23 cellular contexts compared by ENCODE assay signal in genomic region chr22:27892064-27892463, GRCh38. TPM values are rescaled to one million over a fixed set of nuclear protein-coding genes. Genes with fewer than 3 reads are reported as not detected.
DNase-seq lines count a peak whose midpoint lies in the region; ATAC-seq and TF ChIP-seq lines count a peak whose summit lies in the region.
"Had no signal": no experiment of that assay in that cellular context is flagged by ENCODE, and none has a peak within 500 bp of the region (broad histone marks: within the 10 kb centered on the region; RNA-seq: fewer than 3 reads in every experiment).

No MANE protein-coding gene starts in this region.

- no peaks in the 10 kb centered on the region for H4K20me1 ChIP-seq in OCI-LY7 (ENCODE audit: insufficient read depth, low read length)

- peaks cover 66% of the 10 kb centered on the region for H3K36me3 ChIP-seq in CD4-positive, CD25-positive, alpha-beta regulatory T cell (ENCODE audit: control insufficient read depth, insufficient read depth, low read length)
- H3K36me3 ChIP-seq in OCI-LY7 (ENCODE audit: insufficient read depth, low read length) (peaks cover 97% of the 10 kb centered on the region), gastroesophageal sphincter (peaks cover 0 to 97% of the 10 kb centered on the region in 2 donors), right lobe of liver (peaks cover 0 to 20% (median 0%) of the 10 kb centered on the region in 4 donors), colonic mucosa (no peaks in the 10 kb centered on the region)
- H3K36me3 ChIP-seq: uterus had no signal

- POLR2A ChIA-PET in OCI-LY7 (lab: Charles Lee) = interaction anchor here (0.7 kb wide), 1 partner anchor 34 kb away, joined by 3 read pairs; no protein-coding TSS in a partner anchor

- peaks cover 8% of the 10 kb centered on the region for H3K4me1 ChIP-seq in CD4-positive, CD25-positive, alpha-beta regulatory T cell (ENCODE audit: control insufficient read depth, insufficient read depth, low read length, poor library complexity, severe bottlenecking)
- H3K4me1 ChIP-seq in OCI-LY7 (ENCODE audit: insufficient read depth, low read length, poor library complexity, severe bottlenecking) (no peaks in the 10 kb centered on the region), gastroesophageal sphincter (peaks cover under 1 to 65% (median 4%) of the 10 kb centered on the region in 3 donors), right lobe of liver (peaks cover 0 to 70% (median 21%) of the 10 kb centered on the region in 4 donors), colonic mucosa (no peaks in the 10 kb centered on the region)
- H3K4me1 ChIP-seq: breast epithelium, uterus had no signal

- intact Hi-C loops in OCI-LY7 (cut with micrococcal nuclease; ENCODE audit: unreplicated experiment) = no loop called here
- intact Hi-C loops in right lobe of liver (cut with DNase I) = no loop called here
- intact Hi-C loops in colonic mucosa (cut with DNase I) = no loop called here

- TF ChIP-seq CTCF in OCI-LY7 (conservative IDR thresholded peaks at IDR 0.05; ENCODE audit: low read length) (0 out of 2 replicates have a peak, but pooled peaks have one; percentile 18), gastroesophageal sphincter (IDR thresholded peaks at IDR 0.05) (no peak), right lobe of liver (IDR thresholded peaks at IDR 0.05) (no peak), colonic mucosa (IDR thresholded peaks at IDR 0.05) (no peak)

- no peak for ATAC-seq in CD4-positive, CD25-positive, alpha-beta regulatory T cell (ENCODE audit: low read depth in 2 of 2)
- ATAC-seq in gastroesophageal sphincter = peak; percentile 51
- peak; percentile 28 to 69 (median 60) for ATAC-seq in right lobe of liver
- ATAC-seq in GM21381 (IDR thresholded peaks at IDR 0.05; ENCODE audit: unreplicated experiment) = no peak
- ATAC-seq in GM18511 (IDR thresholded peaks at IDR 0.05; ENCODE audit: unreplicated experiment) = no peak

- H3K9me2 ChIP-seq in OCI-LY7 (ENCODE audit: insufficient read depth, low read length) = no peaks in the 10 kb centered on the region

- peaks cover 40% of the 10 kb centered on the region for H3K36me3 Mint-ChIP-seq in CD4-positive, CD25-positive, alpha-beta regulatory T cell

- no peaks in the 10 kb centered on the region for H3K27me3 Mint-ChIP-seq in CD4-positive, CD25-positive, alpha-beta regulatory T cell
- H3K27me3 Mint-ChIP-seq: IgD-negative memory B cell, memory B cell had no signal

- H3K27ac ChIP-seq in CD4-positive, CD25-positive, alpha-beta regulatory T cell (ENCODE audit: insufficient read depth, low read length, poor library complexity, severe bottlenecking) = no peak overlapping the region
- no peak overlapping the region for H3K27ac ChIP-seq in OCI-LY7 (ENCODE audit: low read depth, low read length, poor library complexity, severe bottlenecking)
- H3K27ac ChIP-seq in gastroesophageal sphincter = peak overlapping the region; percentile 19 to 69 (median 46)
- peak overlapping the region; percentile 69 to 98 (median 93) for H3K27ac ChIP-seq in right lobe of liver
- no peak overlapping the region for H3K27ac ChIP-seq in caudate nucleus (ENCODE audit: low read depth, low read length)
- H3K27ac ChIP-seq in colonic mucosa = no peak overlapping the region
- H3K27ac ChIP-seq: breast epithelium, SK-N-MC, skin epidermis, uterus had no signal

- no peak overlapping the region for H3K4me3 Mint-ChIP-seq in CD4-positive, CD25-positive, alpha-beta regulatory T cell
- H3K4me3 Mint-ChIP-seq: IgD-negative memory B cell, memory B cell had no signal

- H3K27ac Mint-ChIP-seq in CD4-positive, CD25-positive, alpha-beta regulatory T cell = peak overlapping the region in 2 of 3 donors; percentile 34 to 47
- H3K27ac Mint-ChIP-seq: memory B cell had no signal

- no peak for DNase-seq in CD4-positive, CD25-positive, alpha-beta regulatory T cell
- DNase-seq in OCI-LY7 (ENCODE audit: low spot score) = no peak
- DNase-seq in right lobe of liver = peak in 2 of 3 donors; percentile 63 to 74
- no peak for DNase-seq in caudate nucleus (lab: John Stamatoyannopoulos, UW)
- no peak for DNase-seq in colonic mucosa
- DNase-seq: activated CD4-positive, alpha-beta T cell treated with anti-CD3 and anti-CD28 coated beads, Interleukin-2, amount 50 U/mL, for 1 hour; activated effector memory CD4-positive, alpha-beta T cell treated with Interleukin-2 at 50 U/mL for 16 hours; amniotic stem cell; BE2C; HCEC 1CT; NCI-H1092 treated with DMSO at 0.1 percent for 48 hours; NCI-H2029; nucleus accumbens; RPMI8226; uterus had no signal

- no peak overlapping the region for H3K4me3 ChIP-seq in CD4-positive, CD25-positive, alpha-beta regulatory T cell (ENCODE audit: low read depth, low read length)
- no peak overlapping the region for H3K4me3 ChIP-seq in OCI-LY7 (ENCODE audit: low read depth, low read length, poor library complexity, severe bottlenecking)
- no peak overlapping the region for H3K4me3 ChIP-seq in gastroesophageal sphincter
- H3K4me3 ChIP-seq in right lobe of liver = no peak overlapping the region
- H3K4me3 ChIP-seq in colonic mucosa = no peak overlapping the region
- H3K4me3 ChIP-seq: breast epithelium, SK-N-MC, skin epidermis, uterus had no signal

- no peaks in the 10 kb centered on the region for H3K9me3 Mint-ChIP-seq in CD4-positive, CD25-positive, alpha-beta regulatory T cell
- H3K9me3 Mint-ChIP-seq: IgD-negative memory B cell, memory B cell had no signal

- no peak for TF ChIP-seq EP300 in gastroesophageal sphincter (IDR thresholded peaks at IDR 0.05)

- TF ChIP-seq POLR2A in gastroesophageal sphincter (IDR thresholded peaks at IDR 0.05) (no peak), right lobe of liver (IDR thresholded peaks at IDR 0.05) (no peak)

- no peaks in the 10 kb centered on the region for H3K27me3 ChIP-seq in CD4-positive, CD25-positive, alpha-beta regulatory T cell (ENCODE audit: control insufficient read depth, insufficient read depth, low read length)
- H3K27me3 ChIP-seq in gastroesophageal sphincter (no peaks in the 10 kb centered on the region), right lobe of liver (no peaks in the 10 kb centered on the region), colonic mucosa (no peaks in the 10 kb centered on the region)
- H3K27me3 ChIP-seq: BE2C, breast epithelium, uterus had no signal

- no peak overlapping the region for H2AFZ ChIP-seq in OCI-LY7 (ENCODE audit: low read length)

- no peaks in the 10 kb centered on the region for H3K79me2 ChIP-seq in OCI-LY7 (ENCODE audit: insufficient read depth, low read depth, low read length)

- CTCF ChIA-PET in OCI-LY7 (lab: Charles Lee; ENCODE audit: unreplicated experiment) = no interaction called here

- H3K9ac ChIP-seq in colonic mucosa (ENCODE audit: low read depth in 2 of 2, low read length in 2 of 2) = no peak overlapping the region

- peaks cover 14 to 27% (median 21%) of the 10 kb centered on the region in 4 donors for H3K4me1 Mint-ChIP-seq in CD4-positive, CD25-positive, alpha-beta regulatory T cell

- 75 to 83% methylated on average over 2 to 4 of the region's 4 CpGs for WGBS in gastroesophageal sphincter (ENCODE audit: low coverage in 1 of 2), 2 donors
- WGBS in right lobe of liver (ENCODE audit: insufficient coverage, low coverage, low lambda C conversion rate, missing lambda C conversion rate) = 34% methylated on average over 4 of the region's 4 CpGs

- H3K4me2 ChIP-seq in OCI-LY7 (ENCODE audit: low read length) = no peak overlapping the region

- no TSS peak for BruUV-seq in OCI-LY7 (replicated peaks; lab: Mats Ljungman, UMichigan)

- H3K9me3 ChIP-seq in CD4-positive, CD25-positive, alpha-beta regulatory T cell (ENCODE audit: control insufficient read depth in 2 of 2, low read length in 2 of 2) = no peaks in the 10 kb centered on the region
- H3K9me3 ChIP-seq in OCI-LY7 (ENCODE audit: low read length) (no peaks in the 10 kb centered on the region), gastroesophageal sphincter (no peaks in the 10 kb centered on the region), right lobe of liver (no peaks in the 10 kb centered on the region), colonic mucosa (no peaks in the 10 kb centered on the region)
- H3K9me3 ChIP-seq: BE2C, breast epithelium, uterus had no signal

RNA-seq across cellular contexts. Expression of gene PITPNB, which starts 27.0 kb away (rescaled TPM):
- 69.3 TPM for total RNA-seq in CD4-positive, CD25-positive, alpha-beta regulatory T cell
- polyA plus RNA-seq in CD4-positive, CD25-positive, alpha-beta regulatory T cell = 10 to 100 TPM; 59.3 to 64.8 (median 62.2) TPM
- total RNA-seq in OCI-LY7 (2014; rRNA removed; shearing (Covaris generic)) = 21.8 and 26.1 TPM in 2 replicates
- total RNA-seq in OCI-LY7 (2022) (91.9 and 97.4 TPM in 2 replicates), gastroesophageal sphincter (100 to 1,000 TPM in 1 of 4 donors, 10 to 100 TPM in 3; 62.8 to 103 (median 96.6) TPM), right lobe of liver (10 to 100 TPM; 28.7 to 60.6 (median 37.6) TPM), colonic mucosa (10 to 100 TPM; 40.0 to 51.6 TPM)

Comparison
In these comparisons a context has a peak if more than half of its experiments do, and no peak if none do; other contexts are left out.
1. ATAC-seq: peak in gastroesophageal sphincter (single experiment) and right lobe of liver (4 of 4); none in CD4-positive, CD25-positive, alpha-beta regulatory T cell (0 of 2), GM21381 (single experiment) and GM18511 (single experiment).
2. DNase-seq: peak in right lobe of liver (2 of 3); none in CD4-positive, CD25-positive, alpha-beta regulatory T cell (0 of 3), OCI-LY7 (single experiment), caudate nucleus (0 of 61) and colonic mucosa (single experiment).
3. H3K27ac ChIP-seq: peak in gastroesophageal sphincter (4 of 4) and right lobe of liver (3 of 3); none in CD4-positive, CD25-positive, alpha-beta regulatory T cell (single experiment), OCI-LY7 (single experiment), caudate nucleus (single experiment) and colonic mucosa (single experiment).